In the genomic region with DNA sequence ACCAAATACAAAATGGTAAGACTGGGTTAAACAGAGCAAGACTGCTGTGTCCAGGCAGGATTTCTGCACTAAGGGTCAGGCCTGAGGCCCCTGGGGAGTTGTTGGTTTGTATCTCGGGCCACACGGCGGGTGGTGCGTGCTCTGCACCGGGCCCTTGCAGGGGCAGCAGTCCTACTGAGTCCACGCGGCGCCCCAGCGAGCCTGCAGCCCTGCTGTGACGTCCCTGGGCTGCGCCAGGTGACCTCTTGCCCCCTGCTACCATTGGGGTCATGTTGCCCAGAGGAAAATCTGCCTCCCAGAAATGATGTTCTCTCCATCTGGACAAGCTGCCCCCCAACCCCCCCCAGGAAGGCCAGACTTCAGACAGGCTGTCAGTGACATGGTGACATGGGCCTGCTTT, we compare ENCODE assay signal across 18 cellular contexts.
A peak's percentile ranks its signal among the peaks of the same experiment; 100 is the strongest.
DNase-seq lines count a peak whose midpoint lies in the region; ATAC-seq, FAIRE-seq and TF ChIP-seq lines count a peak whose summit lies in the region.
"Had no signal": no experiment of that assay in that cellular context is flagged by ENCODE, and none has a peak within 500 bp of the region (broad histone marks: within the 10 kb centered on the region; RNA-seq: fewer than 3 reads in every experiment).

No MANE protein-coding gene starts in this region.

- CTCF ChIA-PET in activated CD4-positive, alpha-beta T cell treated with anti-CD3 and anti-CD28 coated beads for 36 hours (lab: Charles Lee): no interaction called here
- CTCF ChIA-PET in activated CD4-positive, alpha-beta T cell treated with anti-CD3 and anti-CD28 coated beads, Interleukin-2, amount 10 ng/mL, durations not matched to agents 7 days and 5 days (lab: Charles Lee): interaction anchor here (1.0 kb wide), 1 partner anchor 10 kb away, joined by 3 read pairs; no protein-coding TSS in a partner anchor
- CTCF ChIA-PET in CD4-positive, alpha-beta T cell (lab: Charles Lee): no interaction called here

- H3K9me3 Mint-ChIP-seq in activated CD4-positive, alpha-beta T cell treated with anti-CD3 and anti-CD28 coated beads for 36 hours (ENCODE audit: low read depth): peaks cover 3% of the 10 kb centered on the region
- peaks cover 8% of the 10 kb centered on the region for H3K9me3 Mint-ChIP-seq in activated CD4-positive, alpha-beta T cell treated with anti-CD3 and anti-CD28 coated beads, Interleukin-2, amount 10 ng/mL, durations not matched to agents 7 days and 5 days
- H3K9me3 Mint-ChIP-seq in CD4-positive, alpha-beta T cell: no peaks in the 10 kb centered on the region
- no peaks in the 10 kb centered on the region for H3K9me3 Mint-ChIP-seq in effector memory CD8-positive, alpha-beta T cell

- peaks cover 25% of the 10 kb centered on the region for H3K4me1 Mint-ChIP-seq in activated CD4-positive, alpha-beta T cell treated with anti-CD3 and anti-CD28 coated beads for 36 hours
- peaks cover 1% of the 10 kb centered on the region for H3K4me1 Mint-ChIP-seq in activated CD4-positive, alpha-beta T cell treated with anti-CD3 and anti-CD28 coated beads, Interleukin-2, amount 10 ng/mL, durations not matched to agents 7 days and 5 days
- peaks cover 17% of the 10 kb centered on the region for H3K4me1 Mint-ChIP-seq in CD4-positive, alpha-beta T cell (ENCODE audit: low read depth)
- peaks cover 39 to 45% of the 10 kb centered on the region in 2 donors for H3K4me1 Mint-ChIP-seq in effector memory CD8-positive, alpha-beta T cell (ENCODE audit: low read depth in 2 of 2)

- no peak for ATAC-seq in activated CD4-positive, alpha-beta T cell treated with anti-CD3 and anti-CD28 coated beads for 36 hours
- no peak for ATAC-seq in CD4-positive, alpha-beta T cell (ENCODE audit: poor library complexity)
- ATAC-seq in effector memory CD8-positive, alpha-beta T cell (replicated peaks): no peak
- ATAC-seq: HCT116, Panc1 had no signal

- H3K4me3 ChIP-seq in neutrophil (ENCODE audit: low read depth in 1 of 2, low read length in 1 of 2) (no peak overlapping the region), SJCRH30 (no peak overlapping the region)
- H3K4me3 ChIP-seq: GM23248 had no signal

- no peaks in the 10 kb centered on the region for H3K27me3 Mint-ChIP-seq in activated CD4-positive, alpha-beta T cell treated with anti-CD3 and anti-CD28 coated beads for 36 hours
- H3K27me3 Mint-ChIP-seq in activated CD4-positive, alpha-beta T cell treated with anti-CD3 and anti-CD28 coated beads, Interleukin-2, amount 10 ng/mL, durations not matched to agents 7 days and 5 days: no peaks in the 10 kb centered on the region
- H3K27me3 Mint-ChIP-seq in CD4-positive, alpha-beta T cell: no peaks in the 10 kb centered on the region
- H3K27me3 Mint-ChIP-seq in effector memory CD8-positive, alpha-beta T cell: no peaks in the 10 kb centered on the region

- H3K27ac Mint-ChIP-seq in activated CD4-positive, alpha-beta T cell treated with anti-CD3 and anti-CD28 coated beads for 36 hours: peak overlapping the region; percentile 27
- H3K27ac Mint-ChIP-seq in activated CD4-positive, alpha-beta T cell treated with anti-CD3 and anti-CD28 coated beads, Interleukin-2, amount 10 ng/mL, durations not matched to agents 7 days and 5 days: no peak overlapping the region
- H3K27ac Mint-ChIP-seq in CD4-positive, alpha-beta T cell: peak overlapping the region; percentile 56
- H3K27ac Mint-ChIP-seq in effector memory CD8-positive, alpha-beta T cell: peak overlapping the region; percentile 16 to 46

- H3K36me3 ChIP-seq in neutrophil: peaks cover 100% of the 10 kb centered on the region
- peaks cover 57% of the 10 kb centered on the region for H3K36me3 ChIP-seq in SJCRH30

- POLR2A ChIA-PET in activated CD4-positive, alpha-beta T cell treated with anti-CD3 and anti-CD28 coated beads for 36 hours (lab: Charles Lee): no interaction called here
- POLR2A ChIA-PET in activated CD4-positive, alpha-beta T cell treated with anti-CD3 and anti-CD28 coated beads, Interleukin-2, amount 10 ng/mL, durations not matched to agents 7 days and 5 days (lab: Charles Lee): no interaction called here
- POLR2A ChIA-PET in CD4-positive, alpha-beta T cell (lab: Charles Lee): no interaction called here

- no peaks in the 10 kb centered on the region for H3K27me3 ChIP-seq in CD4-positive, alpha-beta T cell (ENCODE audit: control insufficient read depth, insufficient read depth, low read length)
- H3K27me3 ChIP-seq in neutrophil (no peaks in the 10 kb centered on the region), SJCRH30 (no peaks in the 10 kb centered on the region)

- FAIRE-seq in GM12892 (lab: Jason Lieb, UNC): no peak
- FAIRE-seq: GM18507 had no signal

- peaks cover 0 to 4% of the 10 kb centered on the region in 2 experiments for H3K4me1 ChIP-seq in neutrophil (ENCODE audit: control insufficient read depth in 1 of 2, insufficient read depth in 1 of 2, low read depth in 1 of 2, low read length in 1 of 2)
- no peaks in the 10 kb centered on the region for H3K4me1 ChIP-seq in SJCRH30

- no peak for DNase-seq in activated CD4-positive, alpha-beta T cell treated with anti-CD3 and anti-CD28 coated beads for 36 hours
- no peak for DNase-seq in activated CD4-positive, alpha-beta T cell treated with anti-CD3 and anti-CD28 coated beads, Interleukin-2, amount 10 ng/mL, durations not matched to agents 7 days and 5 days
- DNase-seq in CD4-positive, alpha-beta T cell: no peak
- no peak for DNase-seq in effector memory CD8-positive, alpha-beta T cell
- DNase-seq in GM12892 (ENCODE audit: insufficient read length) (no peak), cortex of kidney (lab: John Stamatoyannopoulos, UW) (no peak), SJCRH30 (no peak)
- DNase-seq: 8988T, C1 segment of cervical spinal cord, COR-L47, GM23248, NCI-H1436, NCI-H2029 treated with DMSO at 0.1 percent for 48 hours, NCI-H510A treated with DMSO at 0.1 percent for 48 hours had no signal

- H3K27ac ChIP-seq in CD4-positive, alpha-beta T cell (ENCODE audit: low read depth, low read length): no peak overlapping the region
- H3K27ac ChIP-seq in neutrophil: peak overlapping the region; percentile 8
- H3K27ac ChIP-seq in SJCRH30: no peak overlapping the region
- H3K27ac ChIP-seq: GM23248 had no signal

- no peak for TF ChIP-seq CTCF in CD4-positive, alpha-beta T cell (IDR thresholded peaks at IDR 0.05)
- TF ChIP-seq CTCF in neutrophil (IDR thresholded peaks at IDR 0.05): no peak

- H3K4me3 Mint-ChIP-seq in activated CD4-positive, alpha-beta T cell treated with anti-CD3 and anti-CD28 coated beads for 36 hours: no peak overlapping the region
- H3K4me3 Mint-ChIP-seq in activated CD4-positive, alpha-beta T cell treated with anti-CD3 and anti-CD28 coated beads, Interleukin-2, amount 10 ng/mL, durations not matched to agents 7 days and 5 days: no peak overlapping the region
- H3K4me3 Mint-ChIP-seq in CD4-positive, alpha-beta T cell: no peak overlapping the region
- H3K4me3 Mint-ChIP-seq in effector memory CD8-positive, alpha-beta T cell: no peak overlapping the region

- H3K36me3 Mint-ChIP-seq in activated CD4-positive, alpha-beta T cell treated with anti-CD3 and anti-CD28 coated beads for 36 hours (ENCODE audit: low read depth): peaks cover 89% of the 10 kb centered on the region
- peaks cover 91% of the 10 kb centered on the region for H3K36me3 Mint-ChIP-seq in activated CD4-positive, alpha-beta T cell treated with anti-CD3 and anti-CD28 coated beads, Interleukin-2, amount 10 ng/mL, durations not matched to agents 7 days and 5 days (ENCODE audit: low read depth)
- H3K36me3 Mint-ChIP-seq in CD4-positive, alpha-beta T cell (ENCODE audit: low read depth): peaks cover 27% of the 10 kb centered on the region
- peaks cover 89% of the 10 kb centered on the region for H3K36me3 Mint-ChIP-seq in effector memory CD8-positive, alpha-beta T cell (ENCODE audit: insufficient read depth)

- intact Hi-C loops in activated CD4-positive, alpha-beta T cell treated with anti-CD3 and anti-CD28 coated beads for 36 hours (cut with DNase I, micrococcal nuclease): no loop called here
- intact Hi-C loops in CD4-positive, alpha-beta T cell (cut with DNase I, micrococcal nuclease): no loop called here

- TF ChIP-seq POLR2A in GM12892 (IDR thresholded peaks at IDR 0.05; ENCODE audit: low read depth, low read length): no peak

- no peaks in the 10 kb centered on the region for H3K9me3 ChIP-seq in CD4-positive, alpha-beta T cell (ENCODE audit: control insufficient read depth, low read length)
- H3K9me3 ChIP-seq in neutrophil: no peaks in the 10 kb centered on the region
- H3K9me3 ChIP-seq in SJCRH30 (replicated peaks): no peaks in the 10 kb centered on the region
